In the genomic region with DNA sequence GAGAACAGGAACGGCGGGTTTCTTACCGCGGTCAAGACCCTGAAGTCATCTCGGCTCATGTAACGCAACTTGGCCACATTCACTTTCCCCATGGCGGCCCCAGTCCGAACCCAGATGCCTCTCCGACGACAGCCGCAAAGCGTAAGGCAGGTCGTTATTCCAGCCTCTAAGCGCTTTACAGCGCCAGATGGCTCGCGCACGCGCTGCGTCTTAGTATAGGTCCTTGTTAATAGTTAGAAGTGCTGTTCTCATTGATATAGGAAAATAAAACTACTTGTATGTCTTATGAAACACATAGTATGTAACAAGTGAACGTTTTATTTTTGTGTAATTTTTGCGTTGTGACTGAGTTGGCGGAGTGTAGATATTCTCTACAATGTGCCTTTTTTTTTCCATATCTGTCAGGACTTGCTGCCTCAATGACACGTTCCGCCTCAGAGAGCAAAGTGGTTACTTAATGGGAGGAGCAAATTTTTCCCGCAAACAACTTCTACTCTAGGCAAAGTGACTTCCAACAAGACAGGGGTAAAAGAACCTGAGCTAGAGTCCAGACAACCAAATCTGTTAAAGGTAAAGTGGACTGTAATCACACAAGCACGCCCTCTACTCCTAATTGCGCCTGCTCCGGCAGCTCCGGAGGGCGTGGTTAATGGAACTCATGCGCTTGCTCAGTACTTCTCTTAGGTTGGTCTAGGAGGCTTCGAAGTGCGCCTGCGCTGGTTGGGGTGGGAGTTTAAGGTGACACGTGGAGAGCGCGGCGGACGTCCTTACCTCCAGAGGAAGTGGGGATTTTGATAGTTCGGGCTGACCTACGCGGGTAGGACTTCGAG, we compare ENCODE assay signal across 8 cellular contexts. TPM values are rescaled to one million over a fixed set of nuclear protein-coding genes. Genes with fewer than 3 reads are reported as not detected.
A peak's percentile ranks its signal among the peaks of the same experiment; 100 is the strongest.
DNase-seq lines count a peak whose midpoint lies in the region; ATAC-seq and TF ChIP-seq lines count a peak whose summit lies in the region.

A gene (minus strand): TSS at position 148 of the 830 bp plus-strand sequence. CDS start 56 bp downstream, at position 92.

- 0 out of 2 replicates have a peak, but pooled peaks cover 7% of the 10 kb centered on the region for H4K20me1 ChIP-seq in SK-N-SH (ENCODE audit: insufficient read depth)

- CTCF ChIA-PET in SK-N-SH (lab: Yijun Ruan, JAX) = interaction anchor here (1.4 kb wide), 1 partner anchor 1586 kb away, joined by 5 read pairs; no protein-coding TSS in a partner anchor

- TF ChIP-seq CTCF in SK-N-SH (IDR thresholded peaks at IDR 0.05) = no peak
- no peak for TF ChIP-seq CTCF in suprapubic skin (IDR thresholded peaks at IDR 0.05)

- H3K9me3 ChIP-seq in SK-N-SH (no peaks in the 10 kb centered on the region), suprapubic skin (no peaks in the 10 kb centered on the region)

- peak within 1 kb of the TSS; percentile 97 for H2AFZ ChIP-seq in SK-N-SH (ENCODE audit: low read depth)

- H3K4me3 ChIP-seq in SK-N-SH (ENCODE audit: low read depth in 2 of 2, low read length in 1 of 2) (peak within 1 kb of the TSS; percentile 88 to 93), suprapubic skin (peak within 1 kb of the TSS; percentile 89)

- DNase-seq in GM04504 (ENCODE audit: low read depth) (peak; percentile 84), NCI-H1048 (lab: John Stamatoyannopoulos, UW) (peak; percentile 90), SK-N-SH (peak; percentile 83), globus pallidus (ENCODE audit: low spot score) (peak; percentile 96), nucleus accumbens (lab: John Stamatoyannopoulos, UW) (peak; percentile 44 to 95 (median 87)), suprapubic skin (ENCODE audit: low spot score in 2 of 2) (peak; percentile 94 to 95)
- peak; percentile 94 for DNase-seq in activated naive CD4-positive, alpha-beta T cell treated with anti-CD3 and anti-CD28 coated beads, Interleukin-2, amount 50 U/mL, for 16 hours

- TF ChIP-seq POLR2A in suprapubic skin (IDR thresholded peaks at IDR 0.05) = peak in 1 of 2 donors; percentile 49

- no peak for TF ChIP-seq RAD21 in SK-N-SH (IDR thresholded peaks at IDR 0.05; ENCODE audit: low read length)

- H3K79me2 ChIP-seq in SK-N-SH (ENCODE audit: insufficient read depth) = peaks cover 42% of the 10 kb centered on the region

- H3K4me1 ChIP-seq in SK-N-SH (ENCODE audit: control insufficient read depth in 1 of 2, insufficient read depth in 2 of 2, low read depth in 1 of 2, low read length in 1 of 2) (peaks cover 3 to 5% of the 10 kb centered on the region in 2 experiments; a peak in 3 of 4 replicates), suprapubic skin (peaks cover 32% of the 10 kb centered on the region)

- H3K27me3 ChIP-seq in SK-N-SH (ENCODE audit: insufficient read depth) (no peaks in the 10 kb centered on the region), suprapubic skin (no peaks in the 10 kb centered on the region)

- H3K9me2 ChIP-seq in SK-N-SH = no peaks in the 10 kb centered on the region

- POLR2A ChIA-PET in SK-N-SH (lab: Yijun Ruan, JAX) = interaction anchor here (1.0 kb wide), 1 partner anchor 9 kb away, joined by 3 read pairs; no protein-coding TSS in a partner anchor

- under 1% methylated on average over 40 of the region's 44 CpGs for WGBS in SK-N-SH (ENCODE audit: low lambda C conversion rate)
- under 1% methylated on average over 44 of the region's 44 CpGs for WGBS in suprapubic skin

- H3K9ac ChIP-seq in SK-N-SH = peak within 1 kb of the TSS; percentile 90

- H3F3A ChIP-seq in SK-N-SH (replicated peaks; ENCODE audit: insufficient read depth) = no peaks in the 10 kb centered on the region

- H3K27ac ChIP-seq in SK-N-SH (ENCODE audit: low read depth in 2 of 2, low read length in 1 of 2) (peak within 1 kb of the TSS; percentile 92 to 95), suprapubic skin (peak within 1 kb of the TSS; percentile 94)

- peak within 1 kb of the TSS; percentile 71 for H3K4me2 ChIP-seq in SK-N-SH

- TF ChIP-seq EP300 in SK-N-SH (IDR thresholded peaks at IDR 0.05; ENCODE audit: borderline replicate concordance in 1 of 2, low read depth in 1 of 2, low read length in 1 of 2) (peak in 1 of 2 experiments; percentile 13; a peak in 1 of 4 replicates), suprapubic skin (IDR thresholded peaks at IDR 0.05) (no peak)

- peaks cover 16 to 17% of the 10 kb centered on the region in 2 experiments for H3K36me3 ChIP-seq in SK-N-SH (replicated peaks in 1 of 2; ENCODE audit: control insufficient read depth in 1 of 2, insufficient read depth in 2 of 2, low read length in 1 of 2)
- H3K36me3 ChIP-seq in suprapubic skin = peaks cover 6% of the 10 kb centered on the region

- peak; percentile 91 for ATAC-seq in HG02571 (IDR thresholded peaks at IDR 0.05; ENCODE audit: unreplicated experiment)

TF ChIP-seq in SK-N-SH, 30 proteins besides CTCF, POLR2A, EP300 and RAD21 (continues in another document):
- TF ChIP-seq MXI1 (IDR thresholded peaks at IDR 0.05; ENCODE audit: low read depth, low read length) = peak; percentile 86
- TF ChIP-seq, protein P1, sequence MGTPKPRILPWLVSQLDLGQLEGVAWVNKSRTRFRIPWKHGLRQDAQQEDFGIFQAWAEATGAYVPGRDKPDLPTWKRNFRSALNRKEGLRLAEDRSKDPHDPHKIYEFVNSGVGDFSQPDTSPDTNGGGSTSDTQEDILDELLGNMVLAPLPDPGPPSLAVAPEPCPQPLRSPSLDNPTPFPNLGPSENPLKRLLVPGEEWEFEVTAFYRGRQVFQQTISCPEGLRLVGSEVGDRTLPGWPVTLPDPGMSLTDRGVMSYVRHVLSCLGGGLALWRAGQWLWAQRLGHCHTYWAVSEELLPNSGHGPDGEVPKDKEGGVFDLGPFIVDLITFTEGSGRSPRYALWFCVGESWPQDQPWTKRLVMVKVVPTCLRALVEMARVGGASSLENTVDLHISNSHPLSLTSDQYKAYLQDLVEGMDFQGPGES (IDR thresholded peaks at IDR 0.05; ENCODE audit: low read depth, low read length) = no peak
- TF ChIP-seq RCOR1 (IDR thresholded peaks at IDR 0.05; ENCODE audit: low read length) = 0 out of 2 replicates have a peak, but pooled peaks have one; percentile 22
- TF ChIP-seq, protein P2, sequence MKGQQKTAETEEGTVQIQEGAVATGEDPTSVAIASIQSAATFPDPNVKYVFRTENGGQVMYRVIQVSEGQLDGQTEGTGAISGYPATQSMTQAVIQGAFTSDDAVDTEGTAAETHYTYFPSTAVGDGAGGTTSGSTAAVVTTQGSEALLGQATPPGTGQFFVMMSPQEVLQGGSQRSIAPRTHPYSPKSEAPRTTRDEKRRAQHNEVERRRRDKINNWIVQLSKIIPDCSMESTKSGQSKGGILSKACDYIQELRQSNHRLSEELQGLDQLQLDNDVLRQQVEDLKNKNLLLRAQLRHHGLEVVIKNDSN (IDR thresholded peaks at IDR 0.05; ENCODE audit: borderline replicate concordance, low read depth) = peak; percentile 45; the same call in 1 of the 2 replicates
- peak; percentile 89 for TF ChIP-seq POLR2AphosphoS5 (IDR thresholded peaks at IDR 0.05; ENCODE audit: low read depth, low read length)
- peak; percentile 27; the same call in 1 of the 2 replicates for TF ChIP-seq TCF12 (IDR thresholded peaks at IDR 0.05)
- no peak for TF ChIP-seq ELF1 (IDR thresholded peaks at IDR 0.05)
- peak; percentile 97 for TF ChIP-seq NRF1 (IDR thresholded peaks at IDR 0.05; ENCODE audit: low read depth, low read length)
- TF ChIP-seq, protein P3, sequence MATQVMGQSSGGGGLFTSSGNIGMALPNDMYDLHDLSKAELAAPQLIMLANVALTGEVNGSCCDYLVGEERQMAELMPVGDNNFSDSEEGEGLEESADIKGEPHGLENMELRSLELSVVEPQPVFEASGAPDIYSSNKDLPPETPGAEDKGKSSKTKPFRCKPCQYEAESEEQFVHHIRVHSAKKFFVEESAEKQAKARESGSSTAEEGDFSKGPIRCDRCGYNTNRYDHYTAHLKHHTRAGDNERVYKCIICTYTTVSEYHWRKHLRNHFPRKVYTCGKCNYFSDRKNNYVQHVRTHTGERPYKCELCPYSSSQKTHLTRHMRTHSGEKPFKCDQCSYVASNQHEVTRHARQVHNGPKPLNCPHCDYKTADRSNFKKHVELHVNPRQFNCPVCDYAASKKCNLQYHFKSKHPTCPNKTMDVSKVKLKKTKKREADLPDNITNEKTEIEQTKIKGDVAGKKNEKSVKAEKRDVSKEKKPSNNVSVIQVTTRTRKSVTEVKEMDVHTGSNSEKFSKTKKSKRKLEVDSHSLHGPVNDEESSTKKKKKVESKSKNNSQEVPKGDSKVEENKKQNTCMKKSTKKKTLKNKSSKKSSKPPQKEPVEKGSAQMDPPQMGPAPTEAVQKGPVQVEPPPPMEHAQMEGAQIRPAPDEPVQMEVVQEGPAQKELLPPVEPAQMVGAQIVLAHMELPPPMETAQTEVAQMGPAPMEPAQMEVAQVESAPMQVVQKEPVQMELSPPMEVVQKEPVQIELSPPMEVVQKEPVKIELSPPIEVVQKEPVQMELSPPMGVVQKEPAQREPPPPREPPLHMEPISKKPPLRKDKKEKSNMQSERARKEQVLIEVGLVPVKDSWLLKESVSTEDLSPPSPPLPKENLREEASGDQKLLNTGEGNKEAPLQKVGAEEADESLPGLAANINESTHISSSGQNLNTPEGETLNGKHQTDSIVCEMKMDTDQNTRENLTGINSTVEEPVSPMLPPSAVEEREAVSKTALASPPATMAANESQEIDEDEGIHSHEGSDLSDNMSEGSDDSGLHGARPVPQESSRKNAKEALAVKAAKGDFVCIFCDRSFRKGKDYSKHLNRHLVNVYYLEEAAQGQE (IDR thresholded peaks at IDR 0.05; ENCODE audit: low read depth, low read length) = peak; percentile 46
- TF ChIP-seq, protein P4, sequence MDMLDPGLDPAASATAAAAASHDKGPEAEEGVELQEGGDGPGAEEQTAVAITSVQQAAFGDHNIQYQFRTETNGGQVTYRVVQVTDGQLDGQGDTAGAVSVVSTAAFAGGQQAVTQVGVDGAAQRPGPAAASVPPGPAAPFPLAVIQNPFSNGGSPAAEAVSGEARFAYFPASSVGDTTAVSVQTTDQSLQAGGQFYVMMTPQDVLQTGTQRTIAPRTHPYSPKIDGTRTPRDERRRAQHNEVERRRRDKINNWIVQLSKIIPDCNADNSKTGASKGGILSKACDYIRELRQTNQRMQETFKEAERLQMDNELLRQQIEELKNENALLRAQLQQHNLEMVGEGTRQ (IDR thresholded peaks at IDR 0.05; ENCODE audit: borderline replicate concordance, low read depth, low read length) = peak; percentile 36; the same call in 1 of the 2 replicates
- TF ChIP-seq, protein P5, sequence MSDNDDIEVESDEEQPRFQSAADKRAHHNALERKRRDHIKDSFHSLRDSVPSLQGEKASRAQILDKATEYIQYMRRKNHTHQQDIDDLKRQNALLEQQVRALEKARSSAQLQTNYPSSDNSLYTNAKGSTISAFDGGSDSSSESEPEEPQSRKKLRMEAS (IDR thresholded peaks at IDR 0.05; ENCODE audit: low read depth) = peak; percentile 100

RNA-seq across cellular contexts. Expression of the gene that starts here (rescaled TPM):
- 5.6 and 5.9 TPM in 2 replicates for polyA plus RNA-seq in SK-N-SH (2012; rRNA removed)
- 6.8 and 11.7 TPM in 2 replicates for polyA plus RNA-seq in SK-N-SH (2012; cell fraction: cytosol; rRNA removed)
- polyA plus RNA-seq in SK-N-SH (2012; cell fraction: nucleus; rRNA removed) = 3.7 and 7.7 TPM in 2 replicates
- 10 to 100 TPM in 3 of 4 donors, 1 to 10 TPM in 1; 7.4 to 24.9 (median 16.3) TPM for total RNA-seq in suprapubic skin

Comparison
In these comparisons a context has a peak if more than half of its experiments do, and no peak if none do; other contexts are left out.
1. Peak in every context shown above with its lines: DNase-seq, ATAC-seq, H3K4me3 ChIP-seq and H3K27ac ChIP-seq.